2 cellular contexts compared by ENCODE assay signal in the genomic region with DNA sequence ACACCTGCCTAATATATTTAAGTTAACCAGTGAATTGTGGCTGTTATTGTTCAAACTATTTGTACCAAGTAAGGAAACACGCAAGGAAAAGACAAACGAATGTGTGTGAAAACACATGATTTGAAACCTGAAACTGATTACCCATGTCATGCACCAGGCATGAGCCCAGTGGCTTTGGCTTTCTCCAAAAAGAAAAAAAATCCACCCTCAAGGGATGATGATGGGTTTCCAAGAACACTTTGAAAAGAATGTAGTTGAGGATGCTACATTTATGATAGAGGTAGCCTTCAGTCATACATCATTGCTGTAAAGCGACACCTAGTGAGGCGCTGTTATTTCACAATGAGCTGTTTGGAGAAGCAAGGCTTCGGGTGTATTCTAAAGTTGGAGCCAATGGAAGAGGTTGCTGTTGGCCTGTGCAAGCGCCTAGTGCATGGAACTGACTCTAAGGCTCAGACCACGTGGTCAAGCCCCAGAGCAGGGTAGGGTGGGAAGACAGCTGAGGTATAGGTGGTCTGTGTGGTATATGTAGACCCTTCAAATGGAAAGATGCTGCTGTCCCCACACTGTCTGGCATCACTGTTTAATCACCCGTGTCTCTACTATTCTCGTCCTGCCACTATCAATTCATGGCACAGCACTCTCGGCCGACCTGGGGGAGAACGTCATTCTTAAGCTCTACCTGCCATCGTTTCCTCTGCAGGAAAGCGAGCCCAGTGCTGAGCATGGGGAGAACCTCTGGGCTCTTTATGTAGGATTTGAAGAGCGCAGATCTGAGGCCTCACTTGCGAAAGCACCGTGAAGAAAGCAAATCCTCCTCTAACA.
TF ChIP-seq lines count a peak whose summit lies in the region.

No MANE protein-coding gene starts in this region.

TF ChIP-seq in HepG2, 621 proteins besides CTCF, POLR2A, EP300 and RAD21:
- no peak for TF ChIP-seq ZNF841 (CRISPR knock-in tag; IDR thresholded peaks at IDR 0.05; ENCODE audit: borderline replicate concordance)
- TF ChIP-seq CEBPB (IDR thresholded peaks at IDR 0.05; ENCODE audit: borderline replicate concordance, low read depth, low read length) = peak; percentile 27; the same call in 1 of the 2 replicates

TF ChIP-seq in K562, 482 proteins besides CTCF, POLR2A, EP300 and RAD21:
- TF ChIP-seq ZBTB1 (CRISPR knock-in tag; IDR thresholded peaks at IDR 0.05; ENCODE audit: borderline replicate concordance, low read depth) (no peak), CEBPB (tag; IDR thresholded peaks at IDR 0.05) (peak; percentile 63), RFX5 (IDR thresholded peaks at IDR 0.05; ENCODE audit: low read depth, low read length) (no peak), SMAD3 (CRISPR knock-in tag; conservative IDR thresholded peaks at IDR 0.05) (no peak)
- TF ChIP-seq, protein P1, sequence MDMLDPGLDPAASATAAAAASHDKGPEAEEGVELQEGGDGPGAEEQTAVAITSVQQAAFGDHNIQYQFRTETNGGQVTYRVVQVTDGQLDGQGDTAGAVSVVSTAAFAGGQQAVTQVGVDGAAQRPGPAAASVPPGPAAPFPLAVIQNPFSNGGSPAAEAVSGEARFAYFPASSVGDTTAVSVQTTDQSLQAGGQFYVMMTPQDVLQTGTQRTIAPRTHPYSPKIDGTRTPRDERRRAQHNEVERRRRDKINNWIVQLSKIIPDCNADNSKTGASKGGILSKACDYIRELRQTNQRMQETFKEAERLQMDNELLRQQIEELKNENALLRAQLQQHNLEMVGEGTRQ (CRISPR knock-in tag; IDR thresholded peaks at IDR 0.05) = 0 out of 2 replicates have a peak, but pooled peaks have one; percentile 35
TF ChIP-seq in K562: peak in this region for 2.
